ENCODE assay signal across 16 cellular contexts in genomic region chr20:3894796-3895195, GRCh38. TPM values are rescaled to one million over a fixed set of nuclear protein-coding genes. Genes with fewer than 3 reads are reported as not detected.
DNase-seq lines count a peak whose midpoint lies in the region; ATAC-seq, FAIRE-seq and TF ChIP-seq lines count a peak whose summit lies in the region.
"Had no signal": no experiment of that assay in that cellular context is flagged by ENCODE, and none has a peak within 500 bp of the region (broad histone marks: within the 10 kb centered on the region; RNA-seq: fewer than 3 reads in every experiment).

No MANE protein-coding gene starts in this region.

- POLR2A ChIA-PET in K562 (lab: Yijun Ruan, JAX): interaction anchor here (1.2 kb wide), 1 partner anchor 15 kb away, joined by 5 read pairs; no protein-coding TSS in a partner anchor

- no peak overlapping the region for H4K91ac ChIP-seq in trophoblast cell (ENCODE audit: low read depth, low read length)

- H3K9ac ChIP-seq in Loucy (ENCODE audit: low read depth, low read length, poor library complexity, severe bottlenecking) (no peak overlapping the region), K562 (ENCODE audit: insufficient read depth in 1 of 2, low read depth in 2 of 2, low read length in 2 of 2) (peak overlapping the region in 1 of 2 experiments; percentile 17; a peak in 1 of 4 replicates), trophoblast cell (ENCODE audit: low read length) (no peak overlapping the region)

- H3K14ac ChIP-seq in trophoblast cell (ENCODE audit: low read length): no peak overlapping the region

- H2AFZ ChIP-seq in Loucy (ENCODE audit: low read length) (no peak overlapping the region), K562 (ENCODE audit: low read depth, low read length) (no peak overlapping the region), trophoblast cell (ENCODE audit: insufficient read depth, low read length, poor library complexity) (no peak overlapping the region)

- H3K36me3 ChIP-seq in Loucy (ENCODE audit: insufficient read depth, low read length) (peaks cover 3% of the 10 kb centered on the region; the same call in 1 of the 2 replicates), K562 (ENCODE audit: control insufficient read depth, insufficient read depth, low read length) (peaks cover 47% of the 10 kb centered on the region), trophoblast cell (ENCODE audit: control insufficient read depth in 1 of 2, insufficient read depth in 2 of 2, low read length in 2 of 2) (peaks cover 4 to 6% of the 10 kb centered on the region in 2 experiments), BE2C (peaks cover 49% of the 10 kb centered on the region)

- TF ChIP-seq CTCF in Loucy (conservative IDR thresholded peaks at IDR 0.05; ENCODE audit: low read length) (no peak), K562 (IDR thresholded peaks at IDR 0.05 in 2 of 3, conservative IDR thresholded peaks at IDR 0.05 in 1 of 3; ENCODE audit: insufficient read depth in 2 of 3, low read depth in 1 of 3, low read length in 3 of 3) (no peak), BE2C (IDR thresholded peaks at IDR 0.05; ENCODE audit: low read depth, low read length) (no peak)

- no peaks in the 10 kb centered on the region for H3K27me3 Mint-ChIP-seq in activated T-cell treated with anti-CD3 and anti-CD28 coated beads, Interleukin-2, amount 50 U/mL, for 72 hours (ENCODE audit: low read depth)

- no TSS peak for BruUV-seq in K562 (replicated peaks; lab: Mats Ljungman, UMichigan)

- H3K9me1 ChIP-seq in K562 (ENCODE audit: control insufficient read depth, insufficient read depth, low read length): peaks cover 4% of the 10 kb centered on the region

- H3K27ac ChIP-seq in K562 (ENCODE audit: extremely low read depth, low read depth, low read length) (no peak overlapping the region), trophoblast cell (ENCODE audit: low read depth, low read length) (no peak overlapping the region)

- H3K27me3 ChIP-seq in Loucy (ENCODE audit: insufficient read depth, low read length, poor library complexity, severe bottlenecking): no peaks in the 10 kb centered on the region
- H3K27me3 ChIP-seq in K562 (ENCODE audit: control insufficient read depth in 2 of 2, insufficient read depth in 2 of 2, low read length in 2 of 2): no peaks in the 10 kb centered on the region
- no peaks in the 10 kb centered on the region for H3K27me3 ChIP-seq in trophoblast cell (ENCODE audit: insufficient read depth, low read length)
- H3K27me3 ChIP-seq in BE2C: no peaks in the 10 kb centered on the region

- H3K18ac ChIP-seq in trophoblast cell (ENCODE audit: low read length): no peak overlapping the region

- peaks cover under 1% of the 10 kb centered on the region for H3K79me1 ChIP-seq in trophoblast cell (ENCODE audit: low read length)

- peak overlapping the region; percentile 96 for H3K4me2 ChIP-seq in Loucy (ENCODE audit: low read depth, low read length, poor library complexity, severe bottlenecking)
- H3K4me2 ChIP-seq in K562 (ENCODE audit: insufficient read depth, low read length): no peak overlapping the region
- H3K4me2 ChIP-seq in trophoblast cell (ENCODE audit: low read length): no peak overlapping the region

- no peaks in the 10 kb centered on the region for H3F3A ChIP-seq in Loucy (ENCODE audit: low read depth)

- peak overlapping the region; percentile 36 for H3K4me3 Mint-ChIP-seq in activated T-cell treated with anti-CD3 and anti-CD28 coated beads, Interleukin-2, amount 50 U/mL, for 72 hours

- intact Hi-C loops in K562 (cut with micrococcal nuclease): no loop called here

- no peak overlapping the region for H4K8ac ChIP-seq in trophoblast cell (ENCODE audit: low read depth, low read length)

- no peak overlapping the region for H2BK12ac ChIP-seq in trophoblast cell (ENCODE audit: low read length)

- peak overlapping the region; percentile 68 for H3K27ac Mint-ChIP-seq in activated T-cell treated with anti-CD3 and anti-CD28 coated beads, Interleukin-2, amount 50 U/mL, for 72 hours

- FAIRE-seq in K562 (lab: Jason Lieb, UNC): no peak
- FAIRE-seq: D721Med, G401.6 had no signal

- no peak for TF ChIP-seq RAD21 in K562 (CRISPR knock-in tag; conservative IDR thresholded peaks at IDR 0.05 in 1 of 2, IDR thresholded peaks at IDR 0.05 in 1 of 2)

- ATAC-seq in activated T-cell treated with anti-CD3 and anti-CD28 coated beads, Interleukin-2, amount 50 U/mL, for 72 hours (replicated peaks in 1 of 2): peak in 1 of 2 donors; percentile 22
- ATAC-seq in K562: no peak

- peaks cover 12 to 36% of the 10 kb centered on the region in 2 donors for H3K36me3 Mint-ChIP-seq in activated T-cell treated with anti-CD3 and anti-CD28 coated beads, Interleukin-2, amount 50 U/mL, for 72 hours (ENCODE audit: insufficient read depth in 2 of 2)

- no peak overlapping the region for H4K12ac ChIP-seq in trophoblast cell (ENCODE audit: low read depth, low read length)

- no peak for DNase-seq in activated T-cell treated with anti-CD3 and anti-CD28 coated beads, Interleukin-2, amount 50 U/mL, for 72 hours
- DNase-seq in activated T-cell treated with anti-CD3 and anti-CD28 coated beads, Interleukin-2, amount 50 U/mL, for 48 hours: no peak
- DNase-seq in K562 (ENCODE audit: extremely low read depth in 1 of 4, low spot score in 3 of 4): no peak
- no peak for DNase-seq in trophoblast cell
- DNase-seq in NAMALWA (ENCODE audit: low spot score): no peak
- no peak for DNase-seq in BE2C
- no peak for DNase-seq in hippocampal formation (lab: John Stamatoyannopoulos, UW)
- DNase-seq: activated CD4-positive, CD25-positive, alpha-beta regulatory T cell treated with anti-CD3 and anti-CD28 coated beads, Interleukin-2, amount 50 U/mL, for 72 hours; amygdala; midbrain; NCI-H187 treated with DMSO at 0.1 percent for 48 hours; Right ventricle myocardium superior; stimulated activated CD4-positive, alpha-beta T cell treated with anti-CD3 and anti-CD28 coated beads, Interleukin-1b, Interleukin-23, amount 100 ng/mL, for 48 hours had no signal

- 68% methylated on average over 5 of the region's 5 CpGs for WGBS in K562 (ENCODE audit: insufficient coverage, low coverage, missing lambda C conversion rate)
- WGBS in trophoblast cell (ENCODE audit: extremely low coverage, insufficient coverage, insufficient read length): no CpG with 5 or more reads among the region's 5 CpGs

- H2BK5ac ChIP-seq in trophoblast cell (ENCODE audit: low read depth, low read length, poor library complexity): no peak overlapping the region

- peak overlapping the region; percentile 49 for H3K4me3 ChIP-seq in Loucy (ENCODE audit: low read length, poor library complexity, severe bottlenecking)
- H3K4me3 ChIP-seq in K562: no peak overlapping the region
- H3K4me3 ChIP-seq in trophoblast cell (ENCODE audit: low read depth, low read length): no peak overlapping the region
- H3K4me3 ChIP-seq in BE2C (ENCODE audit: low read depth, low read length): no peak overlapping the region

- CTCF ChIA-PET in K562 (lab: Yijun Ruan, JAX; ENCODE audit: low intra/inter-chr PET ratio): no interaction called here

- no peak overlapping the region for H3K23ac ChIP-seq in trophoblast cell (ENCODE audit: low read length)

- H2BK120ac ChIP-seq in trophoblast cell (ENCODE audit: insufficient read depth, low read length, poor library complexity): no peak overlapping the region

- no peak overlapping the region for H2AK5ac ChIP-seq in trophoblast cell (ENCODE audit: low read length)

- peaks cover 84% of the 10 kb centered on the region for H3K4me1 Mint-ChIP-seq in activated T-cell treated with anti-CD3 and anti-CD28 coated beads, Interleukin-2, amount 50 U/mL, for 72 hours (ENCODE audit: low read depth)

- H3K9me2 ChIP-seq in Loucy (replicated peaks; ENCODE audit: low read depth, low read length): no peaks in the 10 kb centered on the region

- in situ Hi-C loops in K562 (cut with MboI): no loop called here

- H3K4me1 ChIP-seq in Loucy (ENCODE audit: insufficient read depth, low read length, poor library complexity, severe bottlenecking) (peaks cover 47% of the 10 kb centered on the region), K562 (replicated peaks in 1 of 2; ENCODE audit: control insufficient read depth in 2 of 2, insufficient read depth in 2 of 2, low read length in 2 of 2) (peaks cover 22 to 24% of the 10 kb centered on the region in 2 experiments), trophoblast cell (ENCODE audit: control insufficient read depth in 1 of 2, insufficient read depth in 2 of 2, low read length in 2 of 2) (peaks cover 5 to 10% of the 10 kb centered on the region in 2 experiments), BE2C (peaks cover 5% of the 10 kb centered on the region; the same call in 1 of the 2 replicates)

- H3K9me3 ChIP-seq in Loucy (ENCODE audit: insufficient read depth, low read depth, low read length) (no peaks in the 10 kb centered on the region), K562 (replicated peaks; ENCODE audit: control insufficient read depth, insufficient read depth, low read depth, low read length) (no peaks in the 10 kb centered on the region), trophoblast cell (ENCODE audit: insufficient read depth, low read depth, low read length) (no peaks in the 10 kb centered on the region), BE2C (no peaks in the 10 kb centered on the region)

- no peak for TF ChIP-seq EP300 in K562 (IDR thresholded peaks at IDR 0.05; ENCODE audit: low read length)

- peaks cover 89% of the 10 kb centered on the region for H4K20me1 ChIP-seq in Loucy (ENCODE audit: insufficient read depth, low read length, poor library complexity, severe bottlenecking)
- H4K20me1 ChIP-seq in K562 (replicated peaks; ENCODE audit: control insufficient read depth, insufficient read depth, low read length): peaks cover 48% of the 10 kb centered on the region

- H3K79me2 ChIP-seq in Loucy (ENCODE audit: insufficient read depth, low read length) (peaks cover 100% of the 10 kb centered on the region), K562 (ENCODE audit: control insufficient read depth, insufficient read depth, low read length) (peaks cover 99% of the 10 kb centered on the region), trophoblast cell (ENCODE audit: control insufficient read depth, insufficient read depth, low read length, poor library complexity) (peaks cover 42% of the 10 kb centered on the region)

- no peaks in the 10 kb centered on the region for H3K9me3 Mint-ChIP-seq in activated T-cell treated with anti-CD3 and anti-CD28 coated beads, Interleukin-2, amount 50 U/mL, for 72 hours

- no peak for TF ChIP-seq POLR2A in K562 (conservative IDR thresholded peaks at IDR 0.05)

- H3K4ac ChIP-seq in trophoblast cell (ENCODE audit: low read depth, low read length): peak overlapping the region; percentile 99

RNA-seq across cellular contexts. Expression of gene PANK2, which starts 5.6 kb away (rescaled TPM):
- total RNA-seq in activated T-cell treated with anti-CD3 and anti-CD28 coated beads, Interleukin-2, amount 50 U/mL, for 72 hours: 10 to 100 TPM; 60.6 to 67.4 TPM
- 46.6 and 73.9 TPM in 2 replicates for total RNA-seq in K562 (2011; cell fraction: chromatin; rRNA removed; ENCODE audit: low replicate concordance)
- total RNA-seq in K562 (2011; cell fraction: nucleolus; rRNA removed): 27.2 and 30.0 TPM in 2 replicates
- total RNA-seq in K562 (2011; cell fraction: nucleoplasm; rRNA removed): 35.8 and 46.8 TPM in 2 replicates
- total RNA-seq in K562 (2014; rRNA removed) (28.0 and 31.3 TPM in 2 replicates), K562 (2014; rRNA removed; fragmentation: Illumina TruSeq; extraction: Trizol) (43.5 and 50.4 TPM in 2 replicates), K562 (2015; rRNA removed; fragmentation: Illumina TruSeq; extraction: Trizol) (31.6 and 36.1 TPM in 2 replicates), K562 (2021) (29.2 and 34.2 TPM in 2 replicates)
- polyA plus RNA-seq in K562 (2011; rRNA removed) (39.0 and 39.3 TPM in 2 replicates), K562 (2014; fragmentation: Illumina TruSeq; extraction: Trizol) (28.5 and 31.4 TPM in 2 replicates), K562 (2014; fragmentation: Nextera tagmentation; extraction: Ambion mirVana) (10 to 100 TPM; 14.9 to 16.3 TPM), K562 (2014; rRNA removed) (25.3 and 29.4 TPM in 2 replicates)
- polyA plus RNA-seq in K562 (2011; cell fraction: cytosol; rRNA removed): 7.9 and 27.3 TPM in 2 replicates
- polyA plus RNA-seq in K562 (2011; cell fraction: nucleus; rRNA removed): 15.7 and 35.1 TPM in 2 replicates
- 22.7 and 40.6 TPM in 2 replicates for polyA plus RNA-seq in K562 (2012)
- polyA minus RNA-seq in K562 (2011; rRNA and poly(A)+ RNA removed): 49.1 and 76.6 TPM in 2 replicates
- 11.5 and 22.7 TPM in 2 replicates for polyA minus RNA-seq in K562 (2011; cell fraction: cytosol; rRNA and poly(A)+ RNA removed)
- polyA minus RNA-seq in K562 (2011; cell fraction: nucleus; rRNA and poly(A)+ RNA removed): 20.1 and 42.4 TPM in 2 replicates
- 18.9 and 19.4 TPM in 2 replicates for polyA plus RNA-seq in trophoblast cell (2013)
- polyA plus RNA-seq in BE2C (2012; ENCODE audit: insufficient read depth, insufficient read length, low read depth): 54.4 TPM

RNA-seq across cellular contexts. Expression of gene MAVS, which starts 48.2 kb away (rescaled TPM):
- 10 to 100 TPM; 27.9 to 29.8 TPM for total RNA-seq in activated T-cell treated with anti-CD3 and anti-CD28 coated beads, Interleukin-2, amount 50 U/mL, for 72 hours
- total RNA-seq in K562 (2011; cell fraction: chromatin; rRNA removed; ENCODE audit: low replicate concordance): 23.5 and 38.9 TPM in 2 replicates
- total RNA-seq in K562 (2011; cell fraction: nucleolus; rRNA removed): 20.9 and 22.8 TPM in 2 replicates
- 25.7 and 37.2 TPM in 2 replicates for total RNA-seq in K562 (2011; cell fraction: nucleoplasm; rRNA removed)
- total RNA-seq in K562 (2014; rRNA removed): 9.4 and 14.0 TPM in 2 replicates
- total RNA-seq in K562 (2014; rRNA removed; fragmentation: Illumina TruSeq; extraction: Trizol): 9.0 and 9.5 TPM in 2 replicates
- 11.9 and 12.3 TPM in 2 replicates for total RNA-seq in K562 (2015; rRNA removed; fragmentation: Illumina TruSeq; extraction: Trizol)
- 19.2 and 22.0 TPM in 2 replicates for total RNA-seq in K562 (2021)
- polyA plus RNA-seq in K562 (2011; rRNA removed): 11.3 and 17.5 TPM in 2 replicates
- polyA plus RNA-seq in K562 (2011; cell fraction: cytosol; rRNA removed): 10.9 and 13.6 TPM in 2 replicates
- 21.7 and 22.6 TPM in 2 replicates for polyA plus RNA-seq in K562 (2011; cell fraction: nucleus; rRNA removed)
- polyA plus RNA-seq in K562 (2012): 12.3 and 15.3 TPM in 2 replicates
- polyA plus RNA-seq in K562 (2014; fragmentation: Illumina TruSeq; extraction: Trizol): 14.3 and 14.5 TPM in 2 replicates
- 1 to 10 TPM; 1.6 to 1.8 TPM for polyA plus RNA-seq in K562 (2014; fragmentation: Nextera tagmentation; extraction: Ambion mirVana)
- 12.2 and 13.0 TPM in 2 replicates for polyA plus RNA-seq in K562 (2014; rRNA removed)
- polyA minus RNA-seq in K562 (2011; rRNA and poly(A)+ RNA removed): 18.5 and 20.4 TPM in 2 replicates
- 13.2 and 15.6 TPM in 2 replicates for polyA minus RNA-seq in K562 (2011; cell fraction: cytosol; rRNA and poly(A)+ RNA removed)
- 6.6 and 11.2 TPM in 2 replicates for polyA minus RNA-seq in K562 (2011; cell fraction: nucleus; rRNA and poly(A)+ RNA removed)
- 17.5 and 17.6 TPM in 2 replicates for polyA plus RNA-seq in trophoblast cell (2013)
- polyA plus RNA-seq in BE2C (2012; ENCODE audit: insufficient read depth, insufficient read length, low read depth): 11.6 TPM
